Comparison of ENCODE assay signal across 1 cellular context in the genomic region with DNA sequence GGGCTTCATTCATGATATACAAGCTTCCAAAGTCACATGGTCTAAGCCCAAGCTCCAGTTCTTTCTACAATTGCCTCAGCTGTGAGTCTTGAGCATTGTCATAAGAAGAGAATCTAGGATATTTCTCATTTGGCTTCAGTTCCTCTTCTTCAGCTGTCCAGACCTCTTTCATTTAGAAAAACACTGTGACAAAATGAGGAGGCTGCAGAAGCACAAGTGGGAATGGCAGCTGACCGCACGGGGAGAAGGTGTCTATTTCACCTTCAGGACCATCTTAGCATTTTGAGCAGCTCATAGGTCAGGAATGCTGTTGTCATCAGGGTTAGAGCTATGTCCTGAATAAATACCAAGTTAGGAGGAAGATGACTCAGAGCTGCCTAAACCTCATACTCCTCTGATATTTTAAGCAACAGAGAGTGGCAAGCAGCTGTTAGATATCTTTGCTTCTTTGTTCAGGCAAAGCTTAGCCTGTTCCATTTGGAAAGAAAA.
TF ChIP-seq lines count a peak whose summit lies in the region.

No MANE protein-coding gene starts in this region.

TF ChIP-seq in WTC11, 78 proteins besides CTCF, POLR2A, EP300 and RAD21 (continued from another document):
- TF ChIP-seq AFF4 (CRISPR knock-in tag; IDR thresholded peaks at IDR 0.05; ENCODE audit: borderline replicate concordance) (no peak), RORB (CRISPR knock-in tag; IDR thresholded peaks at IDR 0.05) (no peak), RELA (CRISPR knock-in tag; IDR thresholded peaks at IDR 0.05; ENCODE audit: borderline replicate concordance) (no peak), TCF7 (CRISPR knock-in tag; IDR thresholded peaks at IDR 0.05; ENCODE audit: low read depth) (no peak), CREB1 (CRISPR knock-in tag; IDR thresholded peaks at IDR 0.05) (no peak), NR1H2 (CRISPR knock-in tag; IDR thresholded peaks at IDR 0.05) (no peak), TP53 (CRISPR knock-in tag; IDR thresholded peaks at IDR 0.05) (no peak), NFATC4 (CRISPR knock-in tag; IDR thresholded peaks at IDR 0.05) (no peak), EMX1 (CRISPR knock-in tag; IDR thresholded peaks at IDR 0.05) (no peak), ZNF232 (CRISPR knock-in tag; IDR thresholded peaks at IDR 0.05) (no peak), FOXP1 (CRISPR knock-in tag; IDR thresholded peaks at IDR 0.05; ENCODE audit: borderline replicate concordance) (no peak), HMGA2 (CRISPR knock-in tag; IDR thresholded peaks at IDR 0.05) (no peak)
- TF ChIP-seq, protein P1, sequence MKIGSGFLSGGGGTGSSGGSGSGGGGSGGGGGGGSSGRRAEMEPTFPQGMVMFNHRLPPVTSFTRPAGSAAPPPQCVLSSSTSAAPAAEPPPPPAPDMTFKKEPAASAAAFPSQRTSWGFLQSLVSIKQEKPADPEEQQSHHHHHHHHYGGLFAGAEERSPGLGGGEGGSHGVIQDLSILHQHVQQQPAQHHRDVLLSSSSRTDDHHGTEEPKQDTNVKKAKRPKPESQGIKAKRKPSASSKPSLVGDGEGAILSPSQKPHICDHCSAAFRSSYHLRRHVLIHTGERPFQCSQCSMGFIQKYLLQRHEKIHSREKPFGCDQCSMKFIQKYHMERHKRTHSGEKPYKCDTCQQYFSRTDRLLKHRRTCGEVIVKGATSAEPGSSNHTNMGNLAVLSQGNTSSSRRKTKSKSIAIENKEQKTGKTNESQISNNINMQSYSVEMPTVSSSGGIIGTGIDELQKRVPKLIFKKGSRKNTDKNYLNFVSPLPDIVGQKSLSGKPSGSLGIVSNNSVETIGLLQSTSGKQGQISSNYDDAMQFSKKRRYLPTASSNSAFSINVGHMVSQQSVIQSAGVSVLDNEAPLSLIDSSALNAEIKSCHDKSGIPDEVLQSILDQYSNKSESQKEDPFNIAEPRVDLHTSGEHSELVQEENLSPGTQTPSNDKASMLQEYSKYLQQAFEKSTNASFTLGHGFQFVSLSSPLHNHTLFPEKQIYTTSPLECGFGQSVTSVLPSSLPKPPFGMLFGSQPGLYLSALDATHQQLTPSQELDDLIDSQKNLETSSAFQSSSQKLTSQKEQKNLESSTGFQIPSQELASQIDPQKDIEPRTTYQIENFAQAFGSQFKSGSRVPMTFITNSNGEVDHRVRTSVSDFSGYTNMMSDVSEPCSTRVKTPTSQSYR (CRISPR knock-in tag; IDR thresholded peaks at IDR 0.05): no peak
- TF ChIP-seq, protein P2, sequence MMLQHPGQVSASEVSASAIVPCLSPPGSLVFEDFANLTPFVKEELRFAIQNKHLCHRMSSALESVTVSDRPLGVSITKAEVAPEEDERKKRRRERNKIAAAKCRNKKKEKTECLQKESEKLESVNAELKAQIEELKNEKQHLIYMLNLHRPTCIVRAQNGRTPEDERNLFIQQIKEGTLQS (CRISPR knock-in tag; conservative IDR thresholded peaks at IDR 0.05): no peak
- TF ChIP-seq, protein P3, sequence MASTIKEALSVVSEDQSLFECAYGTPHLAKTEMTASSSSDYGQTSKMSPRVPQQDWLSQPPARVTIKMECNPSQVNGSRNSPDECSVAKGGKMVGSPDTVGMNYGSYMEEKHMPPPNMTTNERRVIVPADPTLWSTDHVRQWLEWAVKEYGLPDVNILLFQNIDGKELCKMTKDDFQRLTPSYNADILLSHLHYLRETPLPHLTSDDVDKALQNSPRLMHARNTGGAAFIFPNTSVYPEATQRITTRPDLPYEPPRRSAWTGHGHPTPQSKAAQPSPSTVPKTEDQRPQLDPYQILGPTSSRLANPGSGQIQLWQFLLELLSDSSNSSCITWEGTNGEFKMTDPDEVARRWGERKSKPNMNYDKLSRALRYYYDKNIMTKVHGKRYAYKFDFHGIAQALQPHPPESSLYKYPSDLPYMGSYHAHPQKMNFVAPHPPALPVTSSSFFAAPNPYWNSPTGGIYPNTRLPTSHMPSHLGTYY (CRISPR knock-in tag; IDR thresholded peaks at IDR 0.05): no peak
- TF ChIP-seq, protein P4, sequence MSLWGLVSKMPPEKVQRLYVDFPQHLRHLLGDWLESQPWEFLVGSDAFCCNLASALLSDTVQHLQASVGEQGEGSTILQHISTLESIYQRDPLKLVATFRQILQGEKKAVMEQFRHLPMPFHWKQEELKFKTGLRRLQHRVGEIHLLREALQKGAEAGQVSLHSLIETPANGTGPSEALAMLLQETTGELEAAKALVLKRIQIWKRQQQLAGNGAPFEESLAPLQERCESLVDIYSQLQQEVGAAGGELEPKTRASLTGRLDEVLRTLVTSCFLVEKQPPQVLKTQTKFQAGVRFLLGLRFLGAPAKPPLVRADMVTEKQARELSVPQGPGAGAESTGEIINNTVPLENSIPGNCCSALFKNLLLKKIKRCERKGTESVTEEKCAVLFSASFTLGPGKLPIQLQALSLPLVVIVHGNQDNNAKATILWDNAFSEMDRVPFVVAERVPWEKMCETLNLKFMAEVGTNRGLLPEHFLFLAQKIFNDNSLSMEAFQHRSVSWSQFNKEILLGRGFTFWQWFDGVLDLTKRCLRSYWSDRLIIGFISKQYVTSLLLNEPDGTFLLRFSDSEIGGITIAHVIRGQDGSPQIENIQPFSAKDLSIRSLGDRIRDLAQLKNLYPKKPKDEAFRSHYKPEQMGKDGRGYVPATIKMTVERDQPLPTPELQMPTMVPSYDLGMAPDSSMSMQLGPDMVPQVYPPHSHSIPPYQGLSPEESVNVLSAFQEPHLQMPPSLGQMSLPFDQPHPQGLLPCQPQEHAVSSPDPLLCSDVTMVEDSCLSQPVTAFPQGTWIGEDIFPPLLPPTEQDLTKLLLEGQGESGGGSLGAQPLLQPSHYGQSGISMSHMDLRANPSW (CRISPR knock-in tag; conservative IDR thresholded peaks at IDR 0.05; ENCODE audit: low read depth): no peak
